In the genomic region with DNA sequence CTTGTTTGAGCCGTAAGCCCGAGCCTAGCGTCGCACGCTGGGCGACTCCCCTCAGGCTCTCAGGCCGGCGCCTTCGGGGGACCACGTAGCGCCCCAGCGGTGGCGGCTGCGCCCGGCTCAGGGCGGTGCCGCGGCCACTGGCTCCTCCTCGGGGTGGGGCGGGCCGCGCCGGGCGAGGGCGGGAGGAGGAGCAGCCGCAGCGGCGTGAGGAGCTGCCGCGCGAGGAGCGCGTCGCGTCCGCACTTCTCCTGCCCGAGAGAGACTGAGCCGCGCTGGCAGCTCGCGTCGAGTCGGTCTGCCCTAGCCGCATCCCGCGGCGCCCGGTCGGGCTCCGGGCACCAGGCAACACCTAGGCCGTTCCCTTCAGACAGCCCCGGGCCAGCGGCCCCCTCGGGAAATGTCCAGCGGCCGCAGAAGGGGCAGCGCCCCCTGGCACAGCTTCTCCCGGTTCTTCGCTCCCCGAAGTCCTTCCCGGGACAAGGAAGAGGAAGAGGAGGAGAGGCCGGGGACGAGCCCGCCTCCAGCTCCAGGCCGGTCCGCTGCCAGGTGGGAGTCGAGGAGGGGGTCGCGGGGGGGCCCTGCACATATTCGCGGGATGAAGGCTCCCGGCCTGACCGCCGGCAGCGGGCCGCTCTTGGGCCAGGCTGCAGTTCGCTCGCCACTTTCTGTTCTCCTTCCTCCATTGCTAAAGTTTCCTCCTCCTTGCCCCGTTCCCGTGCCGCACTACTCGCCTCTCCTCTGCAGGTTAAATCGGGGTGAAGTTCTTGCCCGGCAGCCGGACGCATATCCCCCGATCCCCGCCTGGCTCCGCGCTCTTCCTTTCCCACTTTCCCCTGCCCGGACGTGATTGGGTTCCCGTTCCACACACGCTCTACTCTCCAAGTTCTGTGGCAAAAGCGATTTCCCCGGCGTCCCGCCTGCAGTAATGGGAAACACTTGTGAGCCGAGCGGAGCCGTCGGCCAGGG, we compare ENCODE assay signal across 8 cellular contexts. TPM values are rescaled to one million over a fixed set of nuclear protein-coding genes. Genes with fewer than 3 reads are reported as not detected.
DNase-seq lines count a peak whose midpoint lies in the region; ATAC-seq and TF ChIP-seq lines count a peak whose summit lies in the region.

TSS of gene CRYBG3 (plus strand) at position 202 of the 966 bp plus-strand sequence. CDS start at position 398, 196 bp downstream.

- H3K9me3 ChIP-seq in colonic mucosa: no peaks in the 10 kb centered on the region

- DNase-seq in AG09319 (ENCODE audit: extremely low read depth, low read depth) (peak; percentile 28), NCI-H446 treated with DMSO at 0.1 percent for 48 hours (lab: John Stamatoyannopoulos, UW) (peak; percentile 72), colonic mucosa (peak; percentile 86), left colon (peak; percentile 82 to 86)
- peak; percentile 74 to 78 for DNase-seq in activated CD4-positive, alpha-beta T cell treated with anti-CD3 and anti-CD28 coated beads for 4 hours
- peak; percentile 76 to 77 for DNase-seq in stimulated activated CD4-positive, alpha-beta T cell treated with anti-CD3 and anti-CD28 coated beads, Interleukin-1b, Interleukin-23, amount 100 ng/mL, for 4 hours (ENCODE audit: low read depth in 2 of 2)

- no peaks in the 10 kb centered on the region for H3K27me3 ChIP-seq in colonic mucosa

- H3K9ac ChIP-seq in colonic mucosa (ENCODE audit: low read depth in 2 of 2, low read length in 2 of 2): peak within 1 kb of the TSS; percentile 77 to 93

- peak within 1 kb of the TSS; percentile 91 for H3K27ac ChIP-seq in colonic mucosa

- TF ChIP-seq CTCF in AG09319 (IDR thresholded peaks at IDR 0.05; ENCODE audit: low read depth, low read length) (peak; percentile 50), colonic mucosa (IDR thresholded peaks at IDR 0.05) (peak; percentile 15)

- no peaks in the 10 kb centered on the region for H3K36me3 ChIP-seq in colonic mucosa

- H3K4me1 ChIP-seq in colonic mucosa: no peaks in the 10 kb centered on the region

- ATAC-seq in GM18909 (IDR thresholded peaks at IDR 0.05; ENCODE audit: poor library complexity, unreplicated experiment) (peak; percentile 99), HG03139 (IDR thresholded peaks at IDR 0.05; ENCODE audit: unreplicated experiment) (peak; percentile 98), left colon (peak; percentile 99)

- peak within 1 kb of the TSS; percentile 88 for H3K4me3 ChIP-seq in colonic mucosa

- intact Hi-C loops in colonic mucosa (cut with DNase I) (loop anchor here (10.0 kb wide), 1 partner anchor 153 kb away; the partner anchor contains the start of gene RIOX2), left colon (cut with DNase I, micrococcal nuclease) (no loop called here)

RNA-seq across cellular contexts. Expression of gene CRYBG3, which starts in this region (rescaled TPM):
- total RNA-seq in colonic mucosa: 10 to 100 TPM; 15.7 to 22.2 TPM
- 10 to 100 TPM; 17.1 to 22.6 TPM for total RNA-seq in left colon

Comparison
In these comparisons a context has a peak if more than half of its experiments do, and no peak if none do; other contexts are left out.
1. Peak in every context shown above with its lines: DNase-seq, ATAC-seq, H3K4me3 ChIP-seq and H3K27ac ChIP-seq.
2. DNase-seq: peak in every context shown above with its lines; median percentile 86 in colonic mucosa; 84 in left colon; 76 in stimulated activated CD4-positive, alpha-beta T cell treated with anti-CD3 and anti-CD28 coated beads, Interleukin-1b, Interleukin-23, amount 100 ng/mL, for 4 hours; 76 in activated CD4-positive, alpha-beta T cell treated with anti-CD3 and anti-CD28 coated beads for 4 hours; 72 in NCI-H446 treated with DMSO at 0.1 percent for 48 hours; 28 in AG09319.